ENCODE assay signal across 1 cellular context in genomic region chr6:11828185-11828897, GRCh38.
TF ChIP-seq lines count a peak whose summit lies in the region.

No MANE protein-coding gene starts in this region.

TF ChIP-seq in GM12878, 131 proteins besides CTCF, POLR2A, EP300 and RAD21 (continued from another document and continues in another):
- TF ChIP-seq E2F8 (IDR thresholded peaks at IDR 0.05; ENCODE audit: low read depth, partially characterized antibody) (no peak), MEF2A (IDR thresholded peaks at IDR 0.05; ENCODE audit: insufficient read depth, low read depth, low read length) (peak; percentile 84), ZNF24 (IDR thresholded peaks at IDR 0.05) (peak; percentile 47; the same call in 1 of the 2 replicates), TAF1 (IDR thresholded peaks at IDR 0.05; ENCODE audit: borderline replicate concordance, low read depth, low read length) (no peak), SP1 (IDR thresholded peaks at IDR 0.05; ENCODE audit: low read depth, low read length) (no peak), CREM (IDR thresholded peaks at IDR 0.05; ENCODE audit: low read depth) (peak; percentile 57), BHLHE40 (IDR thresholded peaks at IDR 0.05; ENCODE audit: borderline replicate concordance in 1 of 2, low read depth in 2 of 2, low read length in 1 of 2) (no peak; a peak in 1 of 4 replicates), TCF12 (IDR thresholded peaks at IDR 0.05; ENCODE audit: low read depth, low read length) (peak; percentile 68), TBL1XR1 (IDR thresholded peaks at IDR 0.05; ENCODE audit: low read depth, low read length) (no peak), CBX3 (IDR thresholded peaks at IDR 0.05; ENCODE audit: borderline replicate concordance, low read depth) (no peak), MAX (IDR thresholded peaks at IDR 0.05; ENCODE audit: low read depth, low read length) (no peak), CHD1 (IDR thresholded peaks at IDR 0.05; ENCODE audit: low read depth, low read length) (no peak), MYB (IDR thresholded peaks at IDR 0.05; ENCODE audit: borderline replicate concordance, low read depth, low read length) (no peak), MLLT1 (IDR thresholded peaks at IDR 0.05) (peak; percentile 84), WRNIP1 (IDR thresholded peaks at IDR 0.05; ENCODE audit: borderline replicate concordance, low read depth, low read length) (no peak), HSF1 (IDR thresholded peaks at IDR 0.05; ENCODE audit: low read depth, low read length) (no peak), POU2F2 (IDR thresholded peaks at IDR 0.05; ENCODE audit: borderline replicate concordance, low read depth, low read length) (0 out of 3 replicates have a peak, but pooled peaks have one; percentile 43), USF1 (IDR thresholded peaks at IDR 0.05; ENCODE audit: borderline replicate concordance, extremely low read length, insufficient read depth, low read depth, low read length) (no peak), NBN (IDR thresholded peaks at IDR 0.05) (peak; percentile 83), SIX5 (IDR thresholded peaks at IDR 0.05; ENCODE audit: low read depth, low read length, severe bottlenecking) (no peak), PBX3 (IDR thresholded peaks at IDR 0.05; ENCODE audit: insufficient replicate concordance, low read depth, low read length) (no peak), ZNF274 (IDR thresholded peaks at IDR 0.05; ENCODE audit: insufficient read depth, insufficient read length) (no peak), CBX5 (IDR thresholded peaks at IDR 0.05; ENCODE audit: low read depth) (peak; percentile 98), STAT3 (IDR thresholded peaks at IDR 0.05; ENCODE audit: low read depth, low read length) (no peak), BCL11A (IDR thresholded peaks at IDR 0.05; ENCODE audit: low read depth, low read length) (peak; percentile 52; the same call in 1 of the 2 replicates), DPF2 (IDR thresholded peaks at IDR 0.05) (0 out of 2 replicates have a peak, but pooled peaks have one; percentile 63), SMARCA5 (IDR thresholded peaks at IDR 0.05) (no peak), KLF5 (IDR thresholded peaks at IDR 0.05; ENCODE audit: partially characterized antibody) (peak; percentile 52), CEBPZ (IDR thresholded peaks at IDR 0.05; ENCODE audit: low read depth, low read length) (no peak), CHD2 (IDR thresholded peaks at IDR 0.05; ENCODE audit: borderline replicate concordance, low read depth, low read length) (peak; percentile 33; the same call in 1 of the 2 replicates), NRF1 (conservative IDR thresholded peaks at IDR 0.05; ENCODE audit: low read depth, low read length) (no peak), ZBTB11 (CRISPR knock-in tag; IDR thresholded peaks at IDR 0.05) (no peak), NR2F1 (conservative IDR thresholded peaks at IDR 0.05) (peak; percentile 77; the same call in 1 of the 2 replicates), JUND (IDR thresholded peaks at IDR 0.05; ENCODE audit: low read depth, low read length) (no peak), FOXM1 (IDR thresholded peaks at IDR 0.05; ENCODE audit: low read depth, low read length) (peak; percentile 81), MYC (IDR thresholded peaks at IDR 0.05; ENCODE audit: insufficient read depth, insufficient read length, insufficient replicate concordance, low read length, severe bottlenecking) (no peak), SRF (IDR thresholded peaks at IDR 0.05; ENCODE audit: low read depth in 2 of 2, low read length in 2 of 2) (no peak), ZNF384 (IDR thresholded peaks at IDR 0.05; ENCODE audit: borderline replicate concordance, low read depth, low read length) (peak; percentile 92), ETV6 (conservative IDR thresholded peaks at IDR 0.05 in 1 of 2, IDR thresholded peaks at IDR 0.05 in 1 of 2; ENCODE audit: borderline replicate concordance in 1 of 2, low read depth in 1 of 2) (0 out of 4 replicates have a peak, but pooled peaks of 1 of the 2 experiments have one; percentile 42), IRF5 (IDR thresholded peaks at IDR 0.05; ENCODE audit: borderline replicate concordance) (no peak), NFYA (IDR thresholded peaks at IDR 0.05; ENCODE audit: borderline replicate concordance, low read depth, low read length) (no peak), BACH1 (IDR thresholded peaks at IDR 0.05; ENCODE audit: borderline replicate concordance) (no peak; the same call in 1 of the 2 replicates), PAX8 (IDR thresholded peaks at IDR 0.05) (no peak)
